Comparison of ENCODE assay signal across 1 cellular context in the genomic region with DNA sequence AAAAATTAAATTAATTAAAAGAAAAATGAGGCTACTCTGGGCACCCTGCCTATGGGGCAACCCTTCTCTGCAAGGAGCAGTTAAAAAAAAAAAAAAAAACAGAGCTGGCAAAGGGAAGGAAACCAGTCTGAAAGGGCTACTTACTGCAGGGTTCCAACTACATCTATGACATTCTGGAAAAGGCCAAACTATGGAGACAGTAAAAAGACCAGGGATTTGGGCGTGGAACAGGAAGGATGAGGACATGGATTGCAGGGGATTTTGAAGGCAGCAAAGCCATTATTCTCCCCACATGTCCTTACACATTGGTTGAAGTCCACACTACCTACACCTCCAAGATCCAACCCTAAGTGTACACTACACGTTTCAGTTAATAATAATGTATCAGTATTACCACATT.
TF ChIP-seq lines count a peak whose summit lies in the region.

No MANE protein-coding gene starts in this region.

TF ChIP-seq in liver, 16 proteins besides CTCF, POLR2A, EP300 and RAD21 (continued from another document):
- TF ChIP-seq, protein P1, sequence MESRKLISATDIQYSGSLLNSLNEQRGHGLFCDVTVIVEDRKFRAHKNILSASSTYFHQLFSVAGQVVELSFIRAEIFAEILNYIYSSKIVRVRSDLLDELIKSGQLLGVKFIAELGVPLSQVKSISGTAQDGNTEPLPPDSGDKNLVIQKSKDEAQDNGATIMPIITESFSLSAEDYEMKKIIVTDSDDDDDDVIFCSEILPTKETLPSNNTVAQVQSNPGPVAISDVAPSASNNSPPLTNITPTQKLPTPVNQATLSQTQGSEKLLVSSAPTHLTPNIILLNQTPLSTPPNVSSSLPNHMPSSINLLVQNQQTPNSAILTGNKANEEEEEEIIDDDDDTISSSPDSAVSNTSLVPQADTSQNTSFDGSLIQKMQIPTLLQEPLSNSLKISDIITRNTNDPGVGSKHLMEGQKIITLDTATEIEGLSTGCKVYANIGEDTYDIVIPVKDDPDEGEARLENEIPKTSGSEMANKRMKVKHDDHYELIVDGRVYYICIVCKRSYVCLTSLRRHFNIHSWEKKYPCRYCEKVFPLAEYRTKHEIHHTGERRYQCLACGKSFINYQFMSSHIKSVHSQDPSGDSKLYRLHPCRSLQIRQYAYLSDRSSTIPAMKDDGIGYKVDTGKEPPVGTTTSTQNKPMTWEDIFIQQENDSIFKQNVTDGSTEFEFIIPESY (IDR thresholded peaks at IDR 0.05): no peak
- TF ChIP-seq GABPA (IDR thresholded peaks at IDR 0.05 in 1 of 2, conservative IDR thresholded peaks at IDR 0.05 in 1 of 2) (no peak), FOXA2 (IDR thresholded peaks at IDR 0.05) (no peak), JUND (IDR thresholded peaks at IDR 0.05) (no peak), RXRA (IDR thresholded peaks at IDR 0.05) (no peak), FOXA1 (IDR thresholded peaks at IDR 0.05) (no peak), NR2F2 (IDR thresholded peaks at IDR 0.05) (no peak), YY1 (IDR thresholded peaks at IDR 0.05) (no peak), EGR1 (IDR thresholded peaks at IDR 0.05; ENCODE audit: low read depth in 2 of 2) (no peak)
- TF ChIP-seq, protein P2, sequence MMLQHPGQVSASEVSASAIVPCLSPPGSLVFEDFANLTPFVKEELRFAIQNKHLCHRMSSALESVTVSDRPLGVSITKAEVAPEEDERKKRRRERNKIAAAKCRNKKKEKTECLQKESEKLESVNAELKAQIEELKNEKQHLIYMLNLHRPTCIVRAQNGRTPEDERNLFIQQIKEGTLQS (IDR thresholded peaks at IDR 0.05): no peak
TF ChIP-seq in liver: peak in this region for 0.
